ENCODE assay signal across 17 cellular contexts in genomic region chr4:37988670-37989069, GRCh38. TPM values are rescaled to one million over a fixed set of nuclear protein-coding genes. Genes with fewer than 3 reads are reported as not detected.
DNase-seq lines count a peak whose midpoint lies in the region; ATAC-seq and TF ChIP-seq lines count a peak whose summit lies in the region.
"Had no signal": no experiment of that assay in that cellular context is flagged by ENCODE, and none has a peak within 500 bp of the region (broad histone marks: within the 10 kb centered on the region; RNA-seq: fewer than 3 reads in every experiment).

No MANE protein-coding gene starts in this region.

- POLR2A ChIA-PET in IMR-90 (lab: Charles Lee; ENCODE audit: unreplicated experiment) = no interaction called here

- H2AK5ac ChIP-seq in IMR-90 (ENCODE audit: low read depth, low read length) = no peak overlapping the region

- dilution Hi-C loops in IMR-90 (cut with HindIII; ENCODE audit: low sequenced_read_pairs, unreplicated experiment) = no loop called here

- peak; percentile 60 for ATAC-seq in IMR-90 (ENCODE audit: low read depth)

- no peak overlapping the region for H3K56ac ChIP-seq in IMR-90 (ENCODE audit: extremely low read depth, insufficient read depth, low read length)

- DNase-seq in IMR-90 = peak; percentile 37
- DNase-seq in esophagus muscularis mucosa (ENCODE audit: extremely low spot score) = no peak
- no peak for DNase-seq in nephron progenitor cell
- DNase-seq in erythroblast (lab: John Stamatoyannopoulos, UW) = no peak
- DNase-seq in medulla oblongata (ENCODE audit: extremely low spot score) = no peak
- no peak for DNase-seq in dermis blood vessel endothelial cell
- DNase-seq in activated T-cell treated with anti-CD3 and anti-CD28 coated beads, Interleukin-2, amount 50 U/mL, for 1 hour = no peak
- DNase-seq: activated CD4-positive, alpha-beta T cell treated with anti-CD3 and anti-CD28 coated beads for 4 hours; brain microvascular endothelial cell; DND-41; effector memory CD4-positive, alpha-beta T cell; NCI-H1092 treated with DMSO at 0.1 percent for 48 hours; NCI-H446 treated with DMSO at 0.1 percent for 48 hours had no signal

- no peak overlapping the region for H2BK120ac ChIP-seq in IMR-90 (ENCODE audit: low read depth, low read length)

- H2AFZ ChIP-seq in IMR-90 (replicated peaks; ENCODE audit: low read length, poor library complexity) = no peak overlapping the region

- no peak overlapping the region for H2BK15ac ChIP-seq in IMR-90 (ENCODE audit: low read depth, low read length)

- H3K4me1 ChIP-seq in BLaER1 = peaks cover 40% of the 10 kb centered on the region
- peaks cover 4% of the 10 kb centered on the region for H3K4me1 ChIP-seq in IMR-90 (ENCODE audit: control insufficient read depth, insufficient read depth, low read length)
- peaks cover 37 to 65% (median 52%) of the 10 kb centered on the region in 4 donors for H3K4me1 ChIP-seq in esophagus muscularis mucosa

- H2BK20ac ChIP-seq in IMR-90 (ENCODE audit: low read depth, low read length) = no peak overlapping the region

- no peak overlapping the region for H3K18ac ChIP-seq in IMR-90 (ENCODE audit: low read depth, low read length)

- peaks cover 44% of the 10 kb centered on the region for H3K4me1 Mint-ChIP-seq in nephron progenitor cell

- H4K20me1 ChIP-seq in BLaER1 (no peaks in the 10 kb centered on the region), IMR-90 (ENCODE audit: insufficient read depth, low read length) (peaks cover 4% of the 10 kb centered on the region; the same call in 1 of the 2 replicates)

- H3K23ac ChIP-seq in IMR-90 (ENCODE audit: low read depth, low read length) = no peak overlapping the region

- no peak overlapping the region for H4K8ac ChIP-seq in IMR-90 (ENCODE audit: low read depth in 2 of 2, low read length in 2 of 2)

- peaks cover 29 to 57% of the 10 kb centered on the region in 2 experiments for H3K79me1 ChIP-seq in IMR-90 (ENCODE audit: low read depth in 1 of 2, low read length in 2 of 2)

- no peak overlapping the region for H4K91ac ChIP-seq in IMR-90 (ENCODE audit: insufficient read depth, low read depth, low read length)

- H3K27me3 ChIP-seq in BLaER1 (no peaks in the 10 kb centered on the region), IMR-90 (ENCODE audit: control insufficient read depth, insufficient read depth, low read length) (no peaks in the 10 kb centered on the region), esophagus muscularis mucosa (no peaks in the 10 kb centered on the region)
- H3K27me3 ChIP-seq: brain microvascular endothelial cell had no signal

- H3K4me2 ChIP-seq in BLaER1 (peak overlapping the region; percentile 71; the same call in 1 of the 2 replicates), IMR-90 (ENCODE audit: low read depth, low read length) (no peak overlapping the region)

- H2AK9ac ChIP-seq in IMR-90 (replicated peaks; ENCODE audit: low read depth, low read length, poor library complexity) = peak overlapping the region; percentile 55

- H3K4me3 Mint-ChIP-seq in nephron progenitor cell = no peak overlapping the region
- H3K4me3 Mint-ChIP-seq: T-helper 1 cell treated with Interleukin-12 subunit alpha and Interleukin-12 subunit beta and Interleukin-4 antibody, amounts not matched to agents 30 μg/mL and 1 μg/mL, for 36 hours had no signal

- intact Hi-C loops in IMR-90 (cut with micrococcal nuclease) (no loop called here), esophagus muscularis mucosa (cut with DNase I) (no loop called here)

- H3K27me3 Mint-ChIP-seq in nephron progenitor cell (ENCODE audit: low read depth, poor library complexity) = no peaks in the 10 kb centered on the region

- no peak for TF ChIP-seq EP300 in esophagus muscularis mucosa (IDR thresholded peaks at IDR 0.05)

- no TSS peak for BruUV-seq in IMR-90 (replicated peaks; lab: Mats Ljungman, UMichigan)

- H3K4ac ChIP-seq in IMR-90 (ENCODE audit: low read depth, low read length) = no peak overlapping the region

- in situ Hi-C loops in IMR-90 (cut with MboI; ENCODE audit: low sequenced_read_pairs) = no loop called here

- TF ChIP-seq CTCF in IMR-90 (conservative IDR thresholded peaks at IDR 0.05; ENCODE audit: low read depth, low read length) (no peak), esophagus muscularis mucosa (IDR thresholded peaks at IDR 0.05) (no peak), nephron progenitor cell (IDR thresholded peaks at IDR 0.05) (no peak)

- H3K4me3 ChIP-seq in BLaER1 (no peak overlapping the region), IMR-90 (ENCODE audit: insufficient read depth, low read depth, low read length) (no peak overlapping the region), esophagus muscularis mucosa (no peak overlapping the region)
- H3K4me3 ChIP-seq: lung had no signal

- CTCF ChIA-PET in IMR-90 (lab: Yijun Ruan, JAX) = no interaction called here

- H3K14ac ChIP-seq in IMR-90 (replicated peaks; ENCODE audit: low read depth, low read length) = no peak overlapping the region

- H3K9me3 ChIP-seq in BLaER1 (no peaks in the 10 kb centered on the region), IMR-90 (ENCODE audit: control insufficient read depth, insufficient read depth, low read length) (no peaks in the 10 kb centered on the region), esophagus muscularis mucosa (no peaks in the 10 kb centered on the region)

- no peak for TF ChIP-seq RAD21 in IMR-90 (IDR thresholded peaks at IDR 0.05; ENCODE audit: low read length)

- H3K36me3 ChIP-seq in BLaER1 = 0 out of 2 replicates have a peak, but pooled peaks cover 10% of the 10 kb centered on the region
- H3K36me3 ChIP-seq in IMR-90 (ENCODE audit: control insufficient read depth, insufficient read depth, low read length) = no peaks in the 10 kb centered on the region
- no peaks in the 10 kb centered on the region for H3K36me3 ChIP-seq in esophagus muscularis mucosa
- H3K36me3 ChIP-seq: brain microvascular endothelial cell had no signal

- no peak overlapping the region for H3K27ac ChIP-seq in BLaER1
- H3K27ac ChIP-seq in IMR-90 (ENCODE audit: insufficient read depth, low read length) = no peak overlapping the region
- H3K27ac ChIP-seq in esophagus muscularis mucosa (replicated peaks in 1 of 4) = peak overlapping the region; percentile 71 to 79 (median 72)
- H3K27ac ChIP-seq: brain microvascular endothelial cell had no signal

- H3K27ac Mint-ChIP-seq in nephron progenitor cell = peak overlapping the region; percentile 64
- H3K27ac Mint-ChIP-seq: T-helper 1 cell treated with Interleukin-12 subunit alpha and Interleukin-12 subunit beta and Interleukin-4 antibody, amounts not matched to agents 30 μg/mL and 1 μg/mL, for 36 hours had no signal

- WGBS in IMR-90 (ENCODE audit: extremely low coverage in 2 of 2, insufficient read length in 1 of 2), 2 experiments = 57% methylated on average over 4 of the region's 5 CpGs; no CpG with 5 or more reads in 1 of the 2 experiments
- WGBS in esophagus muscularis mucosa = 71% methylated on average over 5 of the region's 5 CpGs

- H3K36me3 Mint-ChIP-seq in nephron progenitor cell (ENCODE audit: low read depth) = peaks cover 9% of the 10 kb centered on the region

- no peak for TF ChIP-seq POLR2A in IMR-90 (IDR thresholded peaks at IDR 0.05; ENCODE audit: low read depth, low read length)
- TF ChIP-seq POLR2A in esophagus muscularis mucosa (IDR thresholded peaks at IDR 0.05; ENCODE audit: low read depth) = no peak
- TF ChIP-seq POLR2A in erythroblast (IDR thresholded peaks at IDR 0.05; ENCODE audit: low read length) = no peak

- peaks cover 5% of the 10 kb centered on the region; the same call in 1 of the 2 replicates for H3K9me1 ChIP-seq in IMR-90 (ENCODE audit: insufficient read depth, low read length)

- H3K9ac ChIP-seq in BLaER1 (no peak overlapping the region), IMR-90 (ENCODE audit: low read depth, low read length) (no peak overlapping the region)

- no peak overlapping the region for H2BK5ac ChIP-seq in IMR-90 (ENCODE audit: low read depth, low read length, poor library complexity, severe bottlenecking)

- no peak overlapping the region for H4K5ac ChIP-seq in IMR-90 (ENCODE audit: low read depth, low read length)

- peaks cover 5% of the 10 kb centered on the region for H3K9me3 Mint-ChIP-seq in nephron progenitor cell
- H3K9me3 Mint-ChIP-seq: T-helper 1 cell treated with Interleukin-12 subunit alpha and Interleukin-12 subunit beta and Interleukin-4 antibody, amounts not matched to agents 30 μg/mL and 1 μg/mL, for 36 hours had no signal

TF ChIP-seq in IMR-90, 13 proteins besides CTCF, POLR2A, EP300 and RAD21:
- TF ChIP-seq USF2 (IDR thresholded peaks at IDR 0.05; ENCODE audit: low read depth, low read length) (no peak), CEBPB (IDR thresholded peaks at IDR 0.05; ENCODE audit: low read depth, low read length) (no peak), MAZ (IDR thresholded peaks at IDR 0.05; ENCODE audit: borderline replicate concordance, low read depth, low read length) (no peak), CHD1 (IDR thresholded peaks at IDR 0.05; ENCODE audit: low read depth, low read length) (no peak), NFE2L2 (IDR thresholded peaks at IDR 0.05; ENCODE audit: low read depth, low read length) (no peak), MXI1 (IDR thresholded peaks at IDR 0.05; ENCODE audit: borderline replicate concordance, low read depth, low read length) (no peak), RFX5 (IDR thresholded peaks at IDR 0.05; ENCODE audit: low read depth, low read length) (no peak), RCOR1 (IDR thresholded peaks at IDR 0.05; ENCODE audit: insufficient replicate concordance, low read length) (no peak), MAFK (IDR thresholded peaks at IDR 0.05; ENCODE audit: low read depth, low read length) (no peak), SMC3 (IDR thresholded peaks at IDR 0.05; ENCODE audit: low read depth, low read length) (no peak)

RNA-seq across cellular contexts. Expression of gene PTTG2, which starts 28.5 kb away (rescaled TPM):
- not detected in 2 replicates for total RNA-seq in IMR-90 (2012; rRNA removed)
- polyA plus RNA-seq in IMR-90 (2012; rRNA removed) = not detected in 2 replicates
- not detected in 2 replicates for polyA plus RNA-seq in IMR-90 (2012; cell fraction: cytosol; rRNA removed)
- not detected in 2 replicates for polyA plus RNA-seq in IMR-90 (2012; cell fraction: nucleus; rRNA removed; ENCODE audit: low replicate concordance)
- 1 to 10 TPM in 2 of 4 donors, under 1 TPM in 2; 0.71 to 5.8 (median 1.5) TPM for total RNA-seq in esophagus muscularis mucosa
- 0.51 TPM in 1 of 2 replicates, not detected in the other for total RNA-seq in dermis blood vessel endothelial cell
- total RNA-seq: glomerular endothelial cell had no signal

Comparison
In these comparisons a context has a peak if more than half of its experiments do, and no peak if none do; other contexts are left out.
1. H3K27ac ChIP-seq: peak in esophagus muscularis mucosa (4 of 4); none in BLaER1 (single experiment) and IMR-90 (single experiment).